Comparison of ENCODE assay signal across 8 cellular contexts in genomic region chr10:119030421-119031250, GRCh38. TPM values are rescaled to one million over a fixed set of nuclear protein-coding genes. Genes with fewer than 3 reads are reported as not detected.
A peak's percentile ranks its signal among the peaks of the same experiment; 100 is the strongest.
DNase-seq lines count a peak whose midpoint lies in the region; ATAC-seq and TF ChIP-seq lines count a peak whose summit lies in the region.

No MANE protein-coding gene starts in this region.

- H3K4me1 Mint-ChIP-seq in dendritic cell treated with granulocyte-macrophage colony-stimulating factor and Interleukin-4, amounts not matched to agents 40 ng/mL and 50 ng/mL, for 4 days (ENCODE audit: low read depth) = peaks cover 22% of the 10 kb centered on the region
- H3K4me1 Mint-ChIP-seq in stimulated activated memory B cell treated with anti-CD40 and anti-IgM and Interleukin-4, amounts not matched to agents 10 μg/mL and 1 μg/mL and 100 μg/mL, for 72 hours = peaks cover 32% of the 10 kb centered on the region

- peaks cover 29% of the 10 kb centered on the region for H3K27me3 Mint-ChIP-seq in dendritic cell treated with granulocyte-macrophage colony-stimulating factor and Interleukin-4, amounts not matched to agents 40 ng/mL and 50 ng/mL, for 4 days
- H3K27me3 Mint-ChIP-seq in stimulated activated memory B cell treated with anti-CD40 and anti-IgM and Interleukin-4, amounts not matched to agents 10 μg/mL and 1 μg/mL and 100 μg/mL, for 72 hours = peaks cover 19% of the 10 kb centered on the region

- TF ChIP-seq CTCF in VCaP (conservative IDR thresholded peaks at IDR 0.05) = peak; percentile 20

- peak; percentile 47 for ATAC-seq in HG02588 (IDR thresholded peaks at IDR 0.05; ENCODE audit: unreplicated experiment)
- peak; percentile 82 for ATAC-seq in stimulated activated memory B cell treated with anti-CD40 and anti-IgM and Interleukin-4, amounts not matched to agents 10 μg/mL and 1 μg/mL and 100 μg/mL, for 72 hours

- DNase-seq in NCI-H82 (lab: John Stamatoyannopoulos, UW) (peak; percentile 81), NCI-H82 treated with DMSO at 0.1 percent for 48 hours (lab: John Stamatoyannopoulos, UW; ENCODE audit: unreplicated experiment) (no peak), NAMALWA (ENCODE audit: low spot score) (peak; percentile 88), lung microvascular endothelial cell (ENCODE audit: low read depth in 2 of 2) (peak; percentile 55 to 66)

- peaks cover 30% of the 10 kb centered on the region for H3K36me3 Mint-ChIP-seq in dendritic cell treated with granulocyte-macrophage colony-stimulating factor and Interleukin-4, amounts not matched to agents 40 ng/mL and 50 ng/mL, for 4 days (ENCODE audit: low read depth)
- peaks cover 26% of the 10 kb centered on the region for H3K36me3 Mint-ChIP-seq in stimulated activated memory B cell treated with anti-CD40 and anti-IgM and Interleukin-4, amounts not matched to agents 10 μg/mL and 1 μg/mL and 100 μg/mL, for 72 hours

- intact Hi-C loops in dendritic cell treated with granulocyte-macrophage colony-stimulating factor and Interleukin-4, amounts not matched to agents 40 ng/mL and 50 ng/mL, for 4 days (cut with micrococcal nuclease) = no loop called here

- no peak overlapping the region for H3K27ac Mint-ChIP-seq in dendritic cell treated with granulocyte-macrophage colony-stimulating factor and Interleukin-4, amounts not matched to agents 40 ng/mL and 50 ng/mL, for 4 days
- no peak overlapping the region for H3K27ac Mint-ChIP-seq in stimulated activated memory B cell treated with anti-CD40 and anti-IgM and Interleukin-4, amounts not matched to agents 10 μg/mL and 1 μg/mL and 100 μg/mL, for 72 hours

- H3K9me3 Mint-ChIP-seq in dendritic cell treated with granulocyte-macrophage colony-stimulating factor and Interleukin-4, amounts not matched to agents 40 ng/mL and 50 ng/mL, for 4 days = no peaks in the 10 kb centered on the region
- H3K9me3 Mint-ChIP-seq in stimulated activated memory B cell treated with anti-CD40 and anti-IgM and Interleukin-4, amounts not matched to agents 10 μg/mL and 1 μg/mL and 100 μg/mL, for 72 hours = no peaks in the 10 kb centered on the region

- peak overlapping the region; percentile 59 for H3K27ac ChIP-seq in VCaP

- H3K4me3 Mint-ChIP-seq in dendritic cell treated with granulocyte-macrophage colony-stimulating factor and Interleukin-4, amounts not matched to agents 40 ng/mL and 50 ng/mL, for 4 days = peak overlapping the region; percentile 40
- H3K4me3 Mint-ChIP-seq in stimulated activated memory B cell treated with anti-CD40 and anti-IgM and Interleukin-4, amounts not matched to agents 10 μg/mL and 1 μg/mL and 100 μg/mL, for 72 hours = peak overlapping the region; percentile 68

RNA-seq across cellular contexts. Expression of gene NANOS1, which starts 1.1 kb away (rescaled TPM):
- 0.22 and 0.60 TPM in 2 replicates for total RNA-seq in lung microvascular endothelial cell

RNA-seq across cellular contexts. Expression of gene EIF3A, which starts 50.0 kb away (rescaled TPM):
- 58.8 and 65.7 TPM in 2 replicates for total RNA-seq in lung microvascular endothelial cell
